Comparison of ENCODE assay signal across 24 cellular contexts in the genomic region with DNA sequence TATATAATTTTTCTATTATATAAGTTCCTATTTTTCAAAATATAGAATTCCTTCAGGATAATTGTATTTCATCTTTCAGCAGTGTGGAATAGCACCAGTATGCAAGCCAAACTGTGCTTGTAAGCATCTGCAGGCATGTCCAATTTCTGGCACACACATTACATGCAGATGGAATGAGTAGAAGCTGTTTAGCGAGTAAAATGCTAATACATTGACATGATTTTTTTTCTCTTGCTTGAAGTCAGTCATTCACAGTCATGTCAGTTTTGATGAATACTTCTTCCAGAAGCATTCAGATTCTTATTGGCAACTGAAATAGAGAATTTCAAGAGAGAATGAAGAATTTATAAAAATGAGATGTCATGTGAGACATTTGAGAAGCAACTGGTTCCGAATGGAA.
"Had no signal": no experiment of that assay in that cellular context is flagged by ENCODE, and none has a peak within 500 bp of the region (broad histone marks: within the 10 kb centered on the region; RNA-seq: fewer than 3 reads in every experiment).

No MANE protein-coding gene starts in this region.

- H3K36me3 ChIP-seq: right lobe of liver, thyroid gland, upper lobe of right lung had no signal

- H3K27ac Mint-ChIP-seq: activated CD4-positive, alpha-beta memory T cell treated with anti-CD3 and anti-CD28 coated beads, Interleukin-2, amount 10 ng/mL, durations not matched to agents 7 days and 5 days; activated CD4-positive, alpha-beta T cell treated with anti-CD3 and anti-CD28 coated beads, Interleukin-2, amount 10 ng/mL, durations not matched to agents 24 days and 14 days; activated naive CD4-positive, alpha-beta T cell treated with anti-CD3 and anti-CD28 coated beads, Interleukin-2, amount 10 ng/mL, durations not matched to agents 7 days and 5 days; activated naive CD8-positive, alpha-beta T cell treated with anti-CD3 and anti-CD28 coated beads, Interleukin-2, amount 50 U/mL, for 24 hours; stimulated activated memory B cell treated with anti-CD40 and anti-IgM and Interleukin-4, amounts not matched to agents 10 μg/mL and 1 μg/mL and 100 μg/mL, for 72 hours; T-cell; T-helper 2 cell treated with Interferon-gamma antibody and Interleukin-4, amounts not matched to agents 5 μg/mL and 100 μg/mL, for 36 hours had no signal

- H3K4me3 Mint-ChIP-seq: activated CD4-positive, alpha-beta memory T cell treated with anti-CD3 and anti-CD28 coated beads, Interleukin-2, amount 10 ng/mL, durations not matched to agents 7 days and 5 days; activated CD4-positive, alpha-beta T cell treated with anti-CD3 and anti-CD28 coated beads, Interleukin-2, amount 10 ng/mL, durations not matched to agents 24 days and 14 days; activated naive CD4-positive, alpha-beta T cell treated with anti-CD3 and anti-CD28 coated beads, Interleukin-2, amount 10 ng/mL, durations not matched to agents 7 days and 5 days; activated naive CD8-positive, alpha-beta T cell treated with anti-CD3 and anti-CD28 coated beads, Interleukin-2, amount 50 U/mL, for 24 hours; naive B cell; neural crest cell; stimulated activated memory B cell treated with anti-CD40 and anti-IgM and Interleukin-4, amounts not matched to agents 10 μg/mL and 1 μg/mL and 100 μg/mL, for 72 hours; T-cell; T-helper 2 cell treated with Interferon-gamma antibody and Interleukin-4, amounts not matched to agents 5 μg/mL and 100 μg/mL, for 36 hours had no signal

- H3K4me1 ChIP-seq: lower lobe of right lung, right lobe of liver, upper lobe of right lung had no signal

- H3K4me1 Mint-ChIP-seq: activated CD4-positive, alpha-beta memory T cell treated with anti-CD3 and anti-CD28 coated beads, Interleukin-2, amount 10 ng/mL, durations not matched to agents 7 days and 5 days; stimulated activated memory B cell treated with anti-CD40 and anti-IgM and Interleukin-4, amounts not matched to agents 10 μg/mL and 1 μg/mL and 100 μg/mL, for 72 hours had no signal

- H3K27me3 ChIP-seq: esophagus muscularis mucosa, gastroesophageal sphincter, heart left ventricle, right lobe of liver, thyroid gland, upper lobe of right lung had no signal

- ATAC-seq: activated CD4-positive, CD25-positive, alpha-beta regulatory T cell treated with anti-CD3 and anti-CD28 coated beads, Interleukin-2, amount 50 U/mL, for 24 hours; gastroesophageal sphincter; heart left ventricle; left colon; lower lobe of right lung; stimulated activated memory B cell treated with anti-CD40 and anti-IgM and Interleukin-4, amounts not matched to agents 10 μg/mL and 1 μg/mL and 100 μg/mL, for 72 hours; T-cell; upper lobe of right lung had no signal

- H3K27me3 Mint-ChIP-seq: activated CD4-positive, alpha-beta memory T cell treated with anti-CD3 and anti-CD28 coated beads, Interleukin-2, amount 10 ng/mL, durations not matched to agents 7 days and 5 days; activated CD4-positive, alpha-beta T cell treated with anti-CD3 and anti-CD28 coated beads, Interleukin-2, amount 10 ng/mL, durations not matched to agents 24 days and 14 days; activated naive CD4-positive, alpha-beta T cell treated with anti-CD3 and anti-CD28 coated beads, Interleukin-2, amount 10 ng/mL, durations not matched to agents 7 days and 5 days; activated naive CD8-positive, alpha-beta T cell treated with anti-CD3 and anti-CD28 coated beads, Interleukin-2, amount 50 U/mL, for 24 hours; naive B cell; stimulated activated memory B cell treated with anti-CD40 and anti-IgM and Interleukin-4, amounts not matched to agents 10 μg/mL and 1 μg/mL and 100 μg/mL, for 72 hours; T-cell had no signal

- H3K36me3 Mint-ChIP-seq: stimulated activated memory B cell treated with anti-CD40 and anti-IgM and Interleukin-4, amounts not matched to agents 10 μg/mL and 1 μg/mL and 100 μg/mL, for 72 hours had no signal

- H3K9me3 Mint-ChIP-seq: activated CD4-positive, alpha-beta memory T cell treated with anti-CD3 and anti-CD28 coated beads, Interleukin-2, amount 10 ng/mL, durations not matched to agents 7 days and 5 days; activated CD4-positive, alpha-beta T cell treated with anti-CD3 and anti-CD28 coated beads, Interleukin-2, amount 10 ng/mL, durations not matched to agents 24 days and 14 days; activated naive CD4-positive, alpha-beta T cell treated with anti-CD3 and anti-CD28 coated beads, Interleukin-2, amount 10 ng/mL, durations not matched to agents 7 days and 5 days; activated naive CD8-positive, alpha-beta T cell treated with anti-CD3 and anti-CD28 coated beads, Interleukin-2, amount 50 U/mL, for 24 hours; neural crest cell; T-cell; T-helper 2 cell treated with Interferon-gamma antibody and Interleukin-4, amounts not matched to agents 5 μg/mL and 100 μg/mL, for 36 hours had no signal

- H3K27ac ChIP-seq: esophagus muscularis mucosa, gastroesophageal sphincter, lower lobe of right lung, right lobe of liver, thyroid gland, upper lobe of right lung, VCaP had no signal

- DNase-seq: activated CD4-positive, alpha-beta memory T cell treated with anti-CD3 and anti-CD28 coated beads, Interleukin-2, amount 10 ng/mL, durations not matched to agents 7 days and 5 days; activated CD4-positive, alpha-beta T cell treated with anti-CD3 and anti-CD28 coated beads, Interleukin-2, amount 10 ng/mL, durations not matched to agents 24 days and 14 days; activated effector memory CD4-positive, alpha-beta T cell treated with anti-CD3 and anti-CD28 coated beads, Interleukin-2, amount 50 U/mL, for 16 hours; activated naive CD4-positive, alpha-beta T cell treated with anti-CD3 and anti-CD28 coated beads, Interleukin-2, amount 10 ng/mL, durations not matched to agents 7 days and 5 days; activated naive CD8-positive, alpha-beta T cell treated with anti-CD3 and anti-CD28 coated beads, Interleukin-2, amount 50 U/mL, for 24 hours; effector memory CD4-positive, alpha-beta T cell; heart left ventricle; islet precursor cell; left colon; lower lobe of right lung; naive B cell; occipital lobe; right lobe of liver; T-cell; thyroid gland; upper lobe of right lung had no signal

- H3K4me3 ChIP-seq: esophagus muscularis mucosa, gastroesophageal sphincter, heart left ventricle, lower lobe of right lung, right lobe of liver, skin epidermis, thyroid gland, upper lobe of right lung had no signal
